8 cellular contexts compared by ENCODE assay signal in genomic region chr9:35603986-35604577, GRCh38. TPM values are rescaled to one million over a fixed set of nuclear protein-coding genes. Genes with fewer than 3 reads are reported as not detected.
DNase-seq lines count a peak whose midpoint lies in the region; ATAC-seq, FAIRE-seq and TF ChIP-seq lines count a peak whose summit lies in the region.

No MANE protein-coding gene starts in this region.

- ATAC-seq in HG03457 (IDR thresholded peaks at IDR 0.05; ENCODE audit: unreplicated experiment): peak; percentile 73

- DNase-seq in GM19239 (ENCODE audit: insufficient read length, low spot score): peak; percentile 98
- DNase-seq in NCI-H524 (lab: John Stamatoyannopoulos, UW): peak; percentile 97 to 99
- peak; percentile 100 for DNase-seq in activated CD4-positive, alpha-beta T cell treated with anti-CD3 and anti-CD28 coated beads for 48 hours
- DNase-seq in colonic mucosa: peak; percentile 99
- peak; percentile 97 for DNase-seq in stimulated activated CD4-positive, alpha-beta T cell treated with anti-CD3 and anti-CD28 coated beads, Interleukin-1b, Interleukin-23, amount 100 ng/mL, for 4 hours (ENCODE audit: low read depth in 2 of 2)

- peak; percentile 94 for TF ChIP-seq CTCF in colonic mucosa (IDR thresholded peaks at IDR 0.05)

- no peaks in the 10 kb centered on the region for H3K9me3 ChIP-seq in BLaER1
- no peaks in the 10 kb centered on the region for H3K9me3 ChIP-seq in colonic mucosa

- intact Hi-C loops in colonic mucosa (cut with DNase I): no loop called here

- no peaks in the 10 kb centered on the region for H3K27me3 ChIP-seq in BLaER1
- H3K27me3 ChIP-seq in colonic mucosa: no peaks in the 10 kb centered on the region
- no peaks in the 10 kb centered on the region for H3K27me3 ChIP-seq in layer of hippocampus (ENCODE audit: control insufficient read depth, insufficient read depth, low read length)

- H4K20me1 ChIP-seq in BLaER1: peaks cover 36% of the 10 kb centered on the region

- H3K4me1 ChIP-seq in BLaER1 (peaks cover 49% of the 10 kb centered on the region), colonic mucosa (peaks cover 7% of the 10 kb centered on the region)

- H3K36me3 ChIP-seq in BLaER1 (peaks cover 24% of the 10 kb centered on the region), colonic mucosa (no peaks in the 10 kb centered on the region)

- H3K4me2 ChIP-seq in BLaER1: peak overlapping the region; percentile 99

- H3K4me3 ChIP-seq in BLaER1 (peak overlapping the region; percentile 88), colonic mucosa (peak overlapping the region; percentile 78)

- H3K27ac ChIP-seq in BLaER1 (peak overlapping the region; percentile 61), colonic mucosa (peak overlapping the region; percentile 90), layer of hippocampus (ENCODE audit: low read depth, low read length) (peak overlapping the region; percentile 93)

- FAIRE-seq in GM19239 (lab: Jason Lieb, UNC): peak; percentile 99

- H3K9ac ChIP-seq in BLaER1: peak overlapping the region; percentile 87
- H3K9ac ChIP-seq in colonic mucosa (ENCODE audit: low read depth in 2 of 2, low read length in 2 of 2): peak overlapping the region; percentile 67 to 98

RNA-seq across cellular contexts. Expression of gene TESK1, which starts 1.0 kb away (rescaled TPM):
- total RNA-seq in colonic mucosa: 10 to 100 TPM; 34.3 to 41.1 TPM

RNA-seq across cellular contexts. Expression of gene CD72, which starts 14.1 kb away (rescaled TPM):
- 1 to 10 TPM in 1 of 2 donors, under 1 TPM in 1; 0.69 to 2.7 TPM for total RNA-seq in colonic mucosa

RNA-seq across cellular contexts. Expression of gene SIT1, which starts 46.6 kb away (rescaled TPM):
- 1 to 10 TPM in 1 of 2 donors, under 1 TPM in 1; 0.67 to 1.0 TPM for total RNA-seq in colonic mucosa

RNA-seq across cellular contexts. Expression of gene RMRP, which starts 53.7 kb away (rescaled TPM):
- total RNA-seq in colonic mucosa: over 10,000 TPM; 17,917 to 26,785 TPM

RNA-seq across cellular contexts. Expression of gene CCDC107, which starts 54.0 kb away (rescaled TPM):
- total RNA-seq in colonic mucosa: 10 to 100 TPM; 19.4 to 38.3 TPM

Comparison
In these comparisons a context has a peak if more than half of its experiments do, and no peak if none do; other contexts are left out.
1. Peak in every context shown above with its lines: DNase-seq, ATAC-seq, H3K4me3 ChIP-seq and H3K27ac ChIP-seq.